8 cellular contexts compared by ENCODE assay signal in the genomic region with DNA sequence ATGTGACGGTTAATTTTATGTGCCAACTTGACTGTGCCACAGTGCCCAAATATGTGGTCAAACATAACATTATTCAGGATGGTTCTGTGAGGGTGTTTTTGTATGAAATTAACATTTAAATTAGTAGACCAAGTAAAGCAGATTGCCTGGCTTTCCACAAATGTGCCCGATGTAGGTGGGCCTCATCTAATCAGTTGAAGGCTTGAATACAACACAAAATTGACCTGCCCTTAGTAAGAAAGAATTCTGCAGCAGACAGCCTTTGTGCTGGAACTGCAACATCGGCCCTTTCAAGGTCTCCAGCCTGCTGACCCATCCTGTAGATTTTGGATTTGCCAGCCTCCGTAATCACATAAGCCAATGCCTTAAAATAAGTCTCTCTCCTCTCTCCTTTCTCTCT.
"Had no signal": no experiment of that assay in that cellular context is flagged by ENCODE, and none has a peak within 500 bp of the region (broad histone marks: within the 10 kb centered on the region; RNA-seq: fewer than 3 reads in every experiment).

No MANE protein-coding gene starts in this region.

- H2AFZ ChIP-seq: GM23338 had no signal

- H3K9me3 Mint-ChIP-seq: H9, HFFc6 had no signal

- H3K4me2 ChIP-seq: GM23338 had no signal

- H3K27ac Mint-ChIP-seq: GM23338, H9, HFFc6, IgD-negative memory B cell had no signal

- H3K4me1 Mint-ChIP-seq: GM23338 had no signal

- ATAC-seq: GM23338, HepG2 had no signal

- DNase-seq: H9, HCEC 1CT, HFFc6, KG1 had no signal

- H3K4me3 Mint-ChIP-seq: GM23338, H9, HFFc6, IgD-negative memory B cell had no signal

- H3K27ac ChIP-seq: HL-60 had no signal

- H3K36me3 Mint-ChIP-seq: IgD-negative memory B cell had no signal

- H3K4me3 ChIP-seq: GM23338 had no signal
